Comparison of ENCODE assay signal across 1 cellular context in genomic region chr5:43008369-43009158, GRCh38.
TF ChIP-seq lines count a peak whose summit lies in the region.

No MANE protein-coding gene starts in this region.

TF ChIP-seq in K562, 482 proteins besides CTCF, POLR2A, EP300 and RAD21 (continued from another document and continues in another):
- TF ChIP-seq RNF219 (CRISPR knock-in tag; IDR thresholded peaks at IDR 0.05): no peak
- peak; percentile 4 for TF ChIP-seq SAP30 (IDR thresholded peaks at IDR 0.05; ENCODE audit: borderline replicate concordance, insufficient read depth, low read depth, low read length, poor library complexity, severe bottlenecking)
- no peak for TF ChIP-seq ZNF699 (CRISPR knock-in tag; IDR thresholded peaks at IDR 0.05; ENCODE audit: insufficient replicate concordance)
- peak; percentile 90; the same call in 1 of the 2 replicates for TF ChIP-seq FOXK1 (CRISPR knock-in tag; IDR thresholded peaks at IDR 0.05; ENCODE audit: borderline replicate concordance)
- peak; percentile 51 for TF ChIP-seq ZNF175 (CRISPR knock-in tag; IDR thresholded peaks at IDR 0.05; ENCODE audit: low read depth)
- no peak for TF ChIP-seq DNMT1 (IDR thresholded peaks at IDR 0.05)
- TF ChIP-seq IRF2 (CRISPR knock-in tag; IDR thresholded peaks at IDR 0.05): no peak
- no peak for TF ChIP-seq TFE3 (CRISPR knock-in tag; IDR thresholded peaks at IDR 0.05)
- TF ChIP-seq GABPA (tag; conservative IDR thresholded peaks at IDR 0.05; ENCODE audit: low read depth): no peak
- peak in 1 of 2 experiments; percentile 52; a peak in 1 of 4 replicates for TF ChIP-seq FOXA3 (CRISPR knock-in tag; conservative IDR thresholded peaks at IDR 0.05 in 1 of 2, IDR thresholded peaks at IDR 0.05 in 1 of 2)
- no peak for TF ChIP-seq BCL6 (CRISPR knock-in tag; IDR thresholded peaks at IDR 0.05)
- no peak for TF ChIP-seq NFXL1 (CRISPR knock-in tag; IDR thresholded peaks at IDR 0.05)
- no peak for TF ChIP-seq ESRRB (CRISPR knock-in tag; IDR thresholded peaks at IDR 0.05; ENCODE audit: borderline replicate concordance)
- peak; percentile 49; the same call in 1 of the 2 replicates for TF ChIP-seq ZBTB17 (CRISPR knock-in tag; IDR thresholded peaks at IDR 0.05)
- peak; percentile 80 to 93 for TF ChIP-seq RCOR1 (IDR thresholded peaks at IDR 0.05; ENCODE audit: borderline replicate concordance in 1 of 2, low read depth in 2 of 2, low read length in 2 of 2)
- no peak for TF ChIP-seq ZNF140 (CRISPR knock-in tag; IDR thresholded peaks at IDR 0.05)
- TF ChIP-seq FOXM1 (IDR thresholded peaks at IDR 0.05; ENCODE audit: low read depth): 0 out of 2 replicates have a peak, but pooled peaks have one; percentile 16
- no peak for TF ChIP-seq FOXM1 (CRISPR knock-in tag; IDR thresholded peaks at IDR 0.05; ENCODE audit: low read depth)
- no peak; the same call in 1 of the 2 replicates for TF ChIP-seq ZNF407 (IDR thresholded peaks at IDR 0.05; ENCODE audit: low read depth)
- no peak for TF ChIP-seq ZBED1 (IDR thresholded peaks at IDR 0.05)
- peak; percentile 40; the same call in 1 of the 2 replicates for TF ChIP-seq ZC3H4 (CRISPR knock-in tag; IDR thresholded peaks at IDR 0.05; ENCODE audit: borderline replicate concordance)
- peak; percentile 41 to 66; a peak in 2 of 4 replicates for TF ChIP-seq TBL1XR1 (IDR thresholded peaks at IDR 0.05; ENCODE audit: low read length in 2 of 2)
- TF ChIP-seq RFX5 (IDR thresholded peaks at IDR 0.05; ENCODE audit: low read depth, low read length): no peak
- TF ChIP-seq RB1 (IDR thresholded peaks at IDR 0.05; ENCODE audit: low read depth): peak; percentile 62; the same call in 1 of the 2 replicates
- peak; percentile 97 for TF ChIP-seq KAT7 (CRISPR knock-in tag; IDR thresholded peaks at IDR 0.05; ENCODE audit: borderline replicate concordance)
- TF ChIP-seq RFX7 (CRISPR knock-in tag; IDR thresholded peaks at IDR 0.05): peak; percentile 5; the same call in 1 of the 2 replicates
- TF ChIP-seq CHD2 (IDR thresholded peaks at IDR 0.05; ENCODE audit: low read depth, low read length): no peak; the same call in none of the 2 replicates
- no peak for TF ChIP-seq ZNF507 (tag; conservative IDR thresholded peaks at IDR 0.05)
- TF ChIP-seq TSHZ1 (CRISPR knock-in tag; IDR thresholded peaks at IDR 0.05): no peak
- TF ChIP-seq DPF2 (IDR thresholded peaks at IDR 0.05): 0 out of 2 replicates have a peak, but pooled peaks have one; percentile 45
- TF ChIP-seq CUX1 (CRISPR knock-in tag; IDR thresholded peaks at IDR 0.05): no peak
- no peak for TF ChIP-seq EGR1 (conservative IDR thresholded peaks at IDR 0.05)
- TF ChIP-seq POLR3A (IDR thresholded peaks at IDR 0.05; ENCODE audit: borderline replicate concordance, extremely low read depth, insufficient read depth, insufficient read length): peak; percentile 69
- peak in 1 of 2 experiments; percentile 41; a peak in 1 of 4 replicates for TF ChIP-seq SIN3A (IDR thresholded peaks at IDR 0.05; ENCODE audit: borderline replicate concordance in 2 of 2, control insufficient read depth in 1 of 2, low read depth in 2 of 2, low read length in 2 of 2)
- TF ChIP-seq ARHGAP35 (IDR thresholded peaks at IDR 0.05; ENCODE audit: partially characterized antibody): no peak
- no peak; the same call in 1 of the 2 replicates for TF ChIP-seq NR2C2 (CRISPR knock-in tag; IDR thresholded peaks at IDR 0.05)
- TF ChIP-seq NR2C2 (tag; IDR thresholded peaks at IDR 0.05): peak; percentile 46; the same call in 1 of the 2 replicates
- no peak for TF ChIP-seq ZNF253 (CRISPR knock-in tag; conservative IDR thresholded peaks at IDR 0.05)
- TF ChIP-seq JUNB (CRISPR knock-in tag; conservative IDR thresholded peaks at IDR 0.05): no peak
- no peak for TF ChIP-seq RBM14 (IDR thresholded peaks at IDR 0.05; ENCODE audit: borderline replicate concordance, insufficient read depth, low read depth, low read length)
- peak; percentile 58 for TF ChIP-seq ETV5 (CRISPR knock-in tag; IDR thresholded peaks at IDR 0.05; ENCODE audit: low read depth)
- TF ChIP-seq ZFP30 (CRISPR knock-in tag; IDR thresholded peaks at IDR 0.05; ENCODE audit: borderline replicate concordance): no peak
- TF ChIP-seq MTF1 (CRISPR knock-in tag; IDR thresholded peaks at IDR 0.05; ENCODE audit: borderline replicate concordance): no peak
- no peak for TF ChIP-seq FUS (optimal IDR thresholded peaks at IDR 0.05; ENCODE audit: low read depth, low read length)
- TF ChIP-seq EWSR1 (IDR thresholded peaks at IDR 0.05; ENCODE audit: borderline replicate concordance, low read depth, partially characterized antibody): no peak
- no peak for TF ChIP-seq TCFL5 (CRISPR knock-in tag; conservative IDR thresholded peaks at IDR 0.05)
